17 cellular contexts compared by ENCODE assay signal in genomic region chr17:49501496-49501895, GRCh38. TPM values are rescaled to one million over a fixed set of nuclear protein-coding genes. Genes with fewer than 3 reads are reported as not detected.
"Had no signal": no experiment of that assay in that cellular context is flagged by ENCODE, and none has a peak within 500 bp of the region (broad histone marks: within the 10 kb centered on the region; RNA-seq: fewer than 3 reads in every experiment).

No MANE protein-coding gene starts in this region.

- H3K36me3 Mint-ChIP-seq: activated CD8-positive, alpha-beta memory T cell treated with anti-CD3 and anti-CD28 coated beads, Interleukin-2, amount 10 ng/mL, durations not matched to agents 7 days and 5 days; activated naive CD4-positive, alpha-beta T cell treated with anti-CD3 and anti-CD28 coated beads, Interleukin-2, amount 10 ng/mL, durations not matched to agents 7 days and 5 days had no signal

- H3K4me3 Mint-ChIP-seq: activated CD8-positive, alpha-beta memory T cell treated with anti-CD3 and anti-CD28 coated beads, Interleukin-2, amount 10 ng/mL, durations not matched to agents 7 days and 5 days; activated naive CD4-positive, alpha-beta T cell treated with anti-CD3 and anti-CD28 coated beads, Interleukin-2, amount 10 ng/mL, durations not matched to agents 7 days and 5 days; endodermal cell; nephron progenitor cell had no signal

- H3K27ac Mint-ChIP-seq: activated CD8-positive, alpha-beta memory T cell treated with anti-CD3 and anti-CD28 coated beads, Interleukin-2, amount 10 ng/mL, durations not matched to agents 7 days and 5 days; endodermal cell; nephron progenitor cell had no signal

- ATAC-seq: activated CD8-positive, alpha-beta memory T cell treated with anti-CD3 and anti-CD28 coated beads, Interleukin-2, amount 10 ng/mL, durations not matched to agents 7 days and 5 days; right cardiac atrium had no signal

- H3K9me3 Mint-ChIP-seq: activated naive CD4-positive, alpha-beta T cell treated with anti-CD3 and anti-CD28 coated beads, Interleukin-2, amount 10 ng/mL, durations not matched to agents 7 days and 5 days; endodermal cell; nephron progenitor cell had no signal

- DNase-seq: activated CD4-positive, alpha-beta T cell treated with anti-CD3 and anti-CD28 coated beads for 1 hour; activated CD4-positive, alpha-beta T cell treated with anti-CD3 and anti-CD28 coated beads, Interleukin-2, amount 50 U/mL, for 4 hours; activated CD8-positive, alpha-beta memory T cell treated with anti-CD3 and anti-CD28 coated beads, Interleukin-2, amount 10 ng/mL, durations not matched to agents 7 days and 5 days; activated naive CD4-positive, alpha-beta T cell treated with anti-CD3 and anti-CD28 coated beads, Interleukin-2, amount 10 ng/mL, durations not matched to agents 7 days and 5 days; activated T-cell treated with anti-CD3 and anti-CD28 coated beads, Interleukin-2, amount 50 U/mL, for 1 hour; endodermal cell; hypothalamus; kidney glomerular epithelial cell; mesendoderm; nephron progenitor cell; stimulated activated CD4-positive, alpha-beta T cell treated with anti-CD3 and anti-CD28 coated beads, Interleukin-4, amount 100 ng/mL, for 4 hours; stimulated activated CD8-positive, alpha-beta memory T cell treated with anti-CD3 and anti-CD28 coated beads, Interleukin-4, amount 100 ng/mL, for 48 hours; stimulated activated naive CD4-positive, alpha-beta T cell treated with Interleukin-2 at 50 U/mL for 16 hours; T1000; uterus had no signal

RNA-seq across cellular contexts. Expression of gene NGFR, which starts 6.4 kb away (rescaled TPM):
- total RNA-seq: glomerular endothelial cell had no signal
